Comparison of ENCODE assay signal across 22 cellular contexts in the genomic region with DNA sequence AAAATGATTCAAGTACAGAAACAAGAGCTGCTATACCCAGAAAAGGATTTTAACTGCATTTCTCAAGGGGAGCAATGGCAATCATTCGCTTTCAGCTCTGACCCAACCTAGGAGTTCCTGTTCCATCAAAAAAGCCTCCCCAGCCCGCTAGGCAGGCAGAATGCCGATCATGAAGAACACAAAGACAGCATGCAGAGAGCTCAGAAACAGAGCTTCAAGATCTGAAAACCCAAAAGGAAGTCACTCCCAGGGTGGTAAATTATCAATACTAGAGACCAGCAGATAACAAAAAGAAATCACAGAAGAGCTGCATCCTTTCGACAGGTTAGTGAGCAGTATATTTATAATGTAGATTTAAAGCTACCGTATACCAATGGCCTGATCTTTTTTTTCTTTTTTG.
DNase-seq lines count a peak whose midpoint lies in the region; ATAC-seq, FAIRE-seq and TF ChIP-seq lines count a peak whose summit lies in the region.
"Had no signal": no experiment of that assay in that cellular context is flagged by ENCODE, and none has a peak within 500 bp of the region (broad histone marks: within the 10 kb centered on the region; RNA-seq: fewer than 3 reads in every experiment).

No MANE protein-coding gene starts in this region.

- H2BK12ac ChIP-seq in neuronal stem cell (ENCODE audit: low read length) = no peak overlapping the region

- H3K79me2 ChIP-seq in astrocyte (ENCODE audit: insufficient read depth, low read length) = no peaks in the 10 kb centered on the region

- H3K36me3 Mint-ChIP-seq in astrocyte (ENCODE audit: low read depth, unreplicated experiment) = no peaks in the 10 kb centered on the region

- no peak overlapping the region for H3K4me3 Mint-ChIP-seq in astrocyte (ENCODE audit: unreplicated experiment)
- H3K4me3 Mint-ChIP-seq: CD8-positive, alpha-beta T cell had no signal

- WGBS in iPS DF 6.9 (ENCODE audit: insufficient coverage, insufficient read length) = no CpG with 5 or more reads among the region's 5 CpGs
- WGBS in neuronal stem cell (ENCODE audit: extremely low coverage in 2 of 2, insufficient read length in 2 of 2, insufficient replicate concordance in 1 of 2), 2 donors = no CpG with 5 or more reads among the region's 5 CpGs

- H3K27ac ChIP-seq in HEK293 (ENCODE audit: extremely low read depth, low read depth, low read length) (no peak overlapping the region), astrocyte (ENCODE audit: low read depth, low read length) (no peak overlapping the region), iPS DF 6.9 (ENCODE audit: low read length) (no peak overlapping the region), neuronal stem cell (replicated peaks; ENCODE audit: low read length) (no peak overlapping the region)
- H3K27ac ChIP-seq: BLaER1 treated with 17β-estradiol and CSF1 and Interleukin-3, amounts not matched to agents 10 nM and 100 nM had no signal

- H3K23ac ChIP-seq in neuronal stem cell (ENCODE audit: low read depth, low read length, poor library complexity) = no peak overlapping the region

- no peaks in the 10 kb centered on the region for H3K27me3 Mint-ChIP-seq in astrocyte (ENCODE audit: low read depth, unreplicated experiment)

- TF ChIP-seq CTCF in HEK293 (tag by site-specific recombination; IDR thresholded peaks at IDR 0.05) = no peak
- no peak for TF ChIP-seq CTCF in astrocyte (IDR thresholded peaks at IDR 0.05; ENCODE audit: insufficient read depth, low read depth, low read length)

- no peaks in the 10 kb centered on the region for H3K4me1 ChIP-seq in HEK293 (ENCODE audit: control insufficient read depth, insufficient read depth, low read length)
- no peaks in the 10 kb centered on the region for H3K4me1 ChIP-seq in astrocyte (ENCODE audit: insufficient read depth, low read length)
- no peaks in the 10 kb centered on the region for H3K4me1 ChIP-seq in iPS DF 6.9 (ENCODE audit: control insufficient read depth, insufficient read depth, low read length)
- peaks cover 0 to 5% of the 10 kb centered on the region in 2 donors for H3K4me1 ChIP-seq in neuronal stem cell (ENCODE audit: control insufficient read depth in 2 of 2, insufficient read depth in 1 of 2, low read depth in 1 of 2, low read length in 2 of 2)
- H3K4me1 ChIP-seq: BLaER1 treated with 17β-estradiol and CSF1 and Interleukin-3, amounts not matched to agents 10 nM and 100 nM had no signal

- no peaks in the 10 kb centered on the region for H3K4me1 Mint-ChIP-seq in astrocyte (ENCODE audit: low read depth, unreplicated experiment)

- DNase-seq in astrocyte (ENCODE audit: low read depth) (no peak), iPS DF 6.9 (ENCODE audit: low read depth, low spot score) (peak; percentile 81), neuronal stem cell (ENCODE audit: low spot score) (peak; percentile 54), NCI-H1417 treated with DMSO at 0.1 percent for 48 hours (lab: John Stamatoyannopoulos, UW) (no peak), GM12892 (ENCODE audit: insufficient read length) (no peak)
- DNase-seq: Calu3; CD8-positive, alpha-beta T cell; DMS53; EL; KBM-7; NCI-H1105 treated with DMSO at 0.1 percent for 48 hours; NCI-H1694 treated with DMSO at 0.1 percent for 48 hours; NCI-H510A; NCI-H748 treated with DMSO at 0.1 percent for 48 hours; NK-92 treated with Interleukin-12 subunit alpha and Interleukin-12 subunit beta, amount 100 ng/mL, for 24 hours; Right ventricle myocardium superior had no signal

- no peaks in the 10 kb centered on the region for H3K36me3 ChIP-seq in HEK293 (ENCODE audit: control insufficient read depth in 2 of 2, insufficient read depth in 1 of 2, low read length in 2 of 2)
- no peaks in the 10 kb centered on the region for H3K36me3 ChIP-seq in astrocyte (ENCODE audit: insufficient read depth, low read length)
- no peaks in the 10 kb centered on the region for H3K36me3 ChIP-seq in iPS DF 6.9 (ENCODE audit: control insufficient read depth, insufficient read depth, low read length)
- H3K36me3 ChIP-seq in neuronal stem cell (replicated peaks in 1 of 2; ENCODE audit: control insufficient read depth in 2 of 2, insufficient read depth in 2 of 2, low read length in 2 of 2) = no peaks in the 10 kb centered on the region
- H3K36me3 ChIP-seq: BLaER1 treated with 17β-estradiol and CSF1 and Interleukin-3, amounts not matched to agents 10 nM and 100 nM had no signal

- H2BK120ac ChIP-seq in neuronal stem cell (ENCODE audit: low read depth, low read length) = no peak overlapping the region

- no peak overlapping the region for H3K4ac ChIP-seq in neuronal stem cell (ENCODE audit: low read length)

- no peaks in the 10 kb centered on the region for H4K20me1 ChIP-seq in astrocyte (ENCODE audit: insufficient read depth, low read length)
- H4K20me1 ChIP-seq: BLaER1 treated with 17β-estradiol and CSF1 and Interleukin-3, amounts not matched to agents 10 nM and 100 nM had no signal

- H3K79me1 ChIP-seq in neuronal stem cell (ENCODE audit: low read depth, low read length) = no peaks in the 10 kb centered on the region

- H2AK5ac ChIP-seq in neuronal stem cell (ENCODE audit: low read depth, low read length) = no peak overlapping the region

- H2BK15ac ChIP-seq in neuronal stem cell (ENCODE audit: low read length) = no peak overlapping the region

- no peaks in the 10 kb centered on the region for H3K27me3 ChIP-seq in astrocyte (ENCODE audit: insufficient read depth, low read length)
- H3K27me3 ChIP-seq in iPS DF 6.9 (ENCODE audit: control insufficient read depth, insufficient read depth, low read length) = no peaks in the 10 kb centered on the region
- H3K27me3 ChIP-seq in neuronal stem cell (ENCODE audit: control insufficient read depth in 3 of 3, insufficient read depth in 3 of 3, low read depth in 1 of 3, low read length in 3 of 3) = no peaks in the 10 kb centered on the region
- H3K27me3 ChIP-seq: BLaER1 treated with 17β-estradiol and CSF1 and Interleukin-3, amounts not matched to agents 10 nM and 100 nM had no signal

- H4K91ac ChIP-seq in neuronal stem cell (ENCODE audit: low read depth, low read length, poor library complexity) = no peak overlapping the region

- no peak overlapping the region for H3K14ac ChIP-seq in neuronal stem cell (ENCODE audit: low read length)

- H3K9me3 ChIP-seq in HEK293 (ENCODE audit: control insufficient read depth, insufficient read depth, low read depth, low read length) (no peaks in the 10 kb centered on the region), astrocyte (ENCODE audit: insufficient read depth, low read depth, low read length) (no peaks in the 10 kb centered on the region), iPS DF 6.9 (ENCODE audit: control insufficient read depth, insufficient read depth, low read length) (no peaks in the 10 kb centered on the region), neuronal stem cell (replicated peaks in 1 of 2; ENCODE audit: control insufficient read depth in 2 of 2, insufficient read depth in 1 of 2, low read depth in 1 of 2, low read length in 2 of 2) (peaks cover 0 to 21% of the 10 kb centered on the region in 2 donors)

- no peak overlapping the region for H2BK5ac ChIP-seq in neuronal stem cell (ENCODE audit: low read length)

- no peak overlapping the region for H3K4me3 ChIP-seq in HEK293 (ENCODE audit: low read depth, low read length)
- H3K4me3 ChIP-seq in astrocyte (ENCODE audit: insufficient read depth, low read depth, low read length) = no peak overlapping the region
- no peak overlapping the region for H3K4me3 ChIP-seq in iPS DF 6.9 (ENCODE audit: low read length)
- H3K4me3 ChIP-seq in neuronal stem cell (ENCODE audit: low read length in 2 of 2) = no peak overlapping the region
- H3K4me3 ChIP-seq: BLaER1 treated with 17β-estradiol and CSF1 and Interleukin-3, amounts not matched to agents 10 nM and 100 nM had no signal

- no peak overlapping the region for H4K8ac ChIP-seq in neuronal stem cell (ENCODE audit: low read depth, low read length)

- POLR2A ChIA-PET in HEK293 (lab: Yijun Ruan, JAX) = no interaction called here

- no peak for ATAC-seq in HG02678 (IDR thresholded peaks at IDR 0.05; ENCODE audit: unreplicated experiment)
- ATAC-seq: CD8-positive, alpha-beta T cell; HepG2 had no signal

- no peak for TF ChIP-seq POLR2A in GM12892 (IDR thresholded peaks at IDR 0.05; ENCODE audit: low read depth, low read length)

- CTCF ChIA-PET in HEK293 (lab: Yijun Ruan, JAX) = interaction anchor here (1.2 kb wide), 1 partner anchor 13 kb away, joined by 3 read pairs; no protein-coding TSS in a partner anchor

- FAIRE-seq in astrocyte (lab: Jason Lieb, UNC) = no peak
- no peak for FAIRE-seq in GM12892 (lab: Jason Lieb, UNC)
- FAIRE-seq: GM12891, H54 had no signal

- H2AFZ ChIP-seq in astrocyte (ENCODE audit: low read depth, low read length) (peak overlapping the region; percentile 30), neuronal stem cell (ENCODE audit: low read length) (no peak overlapping the region)

- no peak overlapping the region for H3K18ac ChIP-seq in neuronal stem cell (ENCODE audit: low read length)

- H3K27ac Mint-ChIP-seq in astrocyte (ENCODE audit: unreplicated experiment) = no peak overlapping the region
- H3K27ac Mint-ChIP-seq: CD8-positive, alpha-beta T cell had no signal

- peaks cover 7% of the 10 kb centered on the region for H3K9me3 Mint-ChIP-seq in astrocyte (ENCODE audit: unreplicated experiment)

- H3K4me2 ChIP-seq in astrocyte (ENCODE audit: low read length) (no peak overlapping the region), neuronal stem cell (ENCODE audit: insufficient read depth, low read length, poor library complexity, severe bottlenecking) (no peak overlapping the region)
- H3K4me2 ChIP-seq: BLaER1 treated with 17β-estradiol and CSF1 and Interleukin-3, amounts not matched to agents 10 nM and 100 nM had no signal

- H3K9ac ChIP-seq in astrocyte (ENCODE audit: low read length) (no peak overlapping the region), neuronal stem cell (ENCODE audit: low read depth, low read length, poor library complexity) (no peak overlapping the region)
- H3K9ac ChIP-seq: BLaER1 treated with 17β-estradiol and CSF1 and Interleukin-3, amounts not matched to agents 10 nM and 100 nM had no signal

TF ChIP-seq in HEK293, 187 proteins besides CTCF, POLR2A, EP300 and RAD21:
- TF ChIP-seq ZNF157 (tag by site-specific recombination; IDR thresholded peaks at IDR 0.05) (no peak), ZFP3 (tag by site-specific recombination; IDR thresholded peaks at IDR 0.05; ENCODE audit: low read depth) (no peak), ZBTB17 (tag by site-specific recombination; IDR thresholded peaks at IDR 0.05) (peak; percentile 32; the same call in 1 of the 2 replicates), ZNF184 (tag by site-specific recombination; IDR thresholded peaks at IDR 0.05) (no peak)

Comparison
In these comparisons a context has a peak if more than half of its experiments do, and no peak if none do; other contexts are left out.
1. DNase-seq: peak in iPS DF 6.9 (single experiment) and neuronal stem cell (single experiment); none in astrocyte (single experiment), NCI-H1417 treated with DMSO at 0.1 percent for 48 hours (single experiment) and GM12892 (single experiment).